16 cellular contexts compared by ENCODE assay signal in genomic region chr6:144500886-144501285, GRCh38.
DNase-seq lines count a peak whose midpoint lies in the region; ATAC-seq and TF ChIP-seq lines count a peak whose summit lies in the region.
"Had no signal": no experiment of that assay in that cellular context is flagged by ENCODE, and none has a peak within 500 bp of the region (broad histone marks: within the 10 kb centered on the region; RNA-seq: fewer than 3 reads in every experiment).

No MANE protein-coding gene starts in this region.

- H3K9me3 Mint-ChIP-seq in activated CD8-positive, alpha-beta memory T cell treated with anti-CD3 and anti-CD28 coated beads, Interleukin-2, amount 10 ng/mL, durations not matched to agents 7 days and 5 days (ENCODE audit: low read depth): peaks cover 16% of the 10 kb centered on the region
- H3K9me3 Mint-ChIP-seq in T-cell: peaks cover 11 to 17% (median 14%) of the 10 kb centered on the region in 3 donors

- peak; percentile 63 for ATAC-seq in activated CD8-positive, alpha-beta memory T cell treated with anti-CD3 and anti-CD28 coated beads, Interleukin-2, amount 10 ng/mL, durations not matched to agents 7 days and 5 days
- ATAC-seq in T-cell (replicated peaks in 1 of 4): no peak
- no peak for ATAC-seq in HG02938 (IDR thresholded peaks at IDR 0.05; ENCODE audit: unreplicated experiment)
- ATAC-seq: upper lobe of right lung had no signal

- peaks cover 75% of the 10 kb centered on the region for H3K36me3 Mint-ChIP-seq in activated CD8-positive, alpha-beta memory T cell treated with anti-CD3 and anti-CD28 coated beads, Interleukin-2, amount 10 ng/mL, durations not matched to agents 7 days and 5 days
- H3K36me3 Mint-ChIP-seq in T-cell: peaks cover 77% of the 10 kb centered on the region

- H3K27me3 Mint-ChIP-seq in activated CD8-positive, alpha-beta memory T cell treated with anti-CD3 and anti-CD28 coated beads, Interleukin-2, amount 10 ng/mL, durations not matched to agents 7 days and 5 days: no peaks in the 10 kb centered on the region
- no peaks in the 10 kb centered on the region for H3K27me3 Mint-ChIP-seq in T-cell

- H3K36me3 ChIP-seq in neutrophil: peaks cover 28% of the 10 kb centered on the region
- H3K36me3 ChIP-seq: colonic mucosa had no signal

- peaks cover 21% of the 10 kb centered on the region for H3K4me1 Mint-ChIP-seq in activated CD8-positive, alpha-beta memory T cell treated with anti-CD3 and anti-CD28 coated beads, Interleukin-2, amount 10 ng/mL, durations not matched to agents 7 days and 5 days
- H3K4me1 Mint-ChIP-seq in T-cell: peaks cover 31 to 43% (median 42%) of the 10 kb centered on the region in 3 donors
- H3K4me1 Mint-ChIP-seq: H9 had no signal

- H3K27me3 ChIP-seq in neutrophil: no peaks in the 10 kb centered on the region
- H3K27me3 ChIP-seq: adrenal gland, colonic mucosa, upper lobe of right lung had no signal

- POLR2A ChIA-PET in T-cell (lab: Charles Lee): interaction anchor here (0.5 to 0.6 kb wide), 3 partner anchors 11 to 41 kb away, joined by 3 read pairs; no protein-coding TSS in a partner anchor

- no peaks in the 10 kb centered on the region for H3K9me3 ChIP-seq in neutrophil
- H3K9me3 ChIP-seq: adrenal gland, colonic mucosa, upper lobe of right lung had no signal

- H3K27ac ChIP-seq in neutrophil: peak overlapping the region; percentile 7
- H3K27ac ChIP-seq: adrenal gland, colonic mucosa, upper lobe of right lung had no signal

- no peak overlapping the region for H3K4me3 ChIP-seq in neutrophil (ENCODE audit: low read depth in 1 of 2, low read length in 1 of 2)
- H3K4me3 ChIP-seq: adrenal gland, colonic mucosa, upper lobe of right lung had no signal

- CTCF ChIA-PET in activated CD8-positive, alpha-beta memory T cell treated with anti-CD3 and anti-CD28 coated beads, Interleukin-2, amount 10 ng/mL, durations not matched to agents 7 days and 5 days (lab: Charles Lee): interaction anchor here (1.3 kb wide), 1 partner anchor 24 kb away, joined by 3 read pairs; no protein-coding TSS in a partner anchor
- CTCF ChIA-PET in T-cell (lab: Charles Lee): interaction anchor here in 1 of 2 donors (0.8 kb wide), 1 partner anchor 185 kb away, joined by 3 read pairs; no protein-coding TSS in a partner anchor

- TF ChIP-seq CTCF in neutrophil (IDR thresholded peaks at IDR 0.05): no peak

- no peak for DNase-seq in activated CD8-positive, alpha-beta memory T cell treated with anti-CD3 and anti-CD28 coated beads, Interleukin-2, amount 10 ng/mL, durations not matched to agents 7 days and 5 days
- no peak for DNase-seq in activated CD8-positive, alpha-beta memory T cell treated with anti-CD3 and anti-CD28 coated beads for 24 hours
- no peak for DNase-seq in T-cell
- DNase-seq in dermis microvascular lymphatic vessel endothelial cell (ENCODE audit: low read depth in 2 of 2): peak; percentile 3 to 19
- no peak for DNase-seq in NCI-H2196 treated with DMSO at 0.1 percent for 48 hours (lab: John Stamatoyannopoulos, UW; ENCODE audit: unreplicated experiment)
- DNase-seq in DMS114 treated with DMSO at 0.1 percent for 48 hours (lab: John Stamatoyannopoulos, UW; ENCODE audit: unreplicated experiment): no peak
- DNase-seq: adrenal gland, colonic mucosa, erythroblast, H9, NCI-H2029, NCI-H526, OCI-M1, upper lobe of right lung had no signal

- peaks cover 11 to 17% of the 10 kb centered on the region in 2 experiments for H3K4me1 ChIP-seq in neutrophil (ENCODE audit: control insufficient read depth in 1 of 2, insufficient read depth in 1 of 2, low read depth in 1 of 2, low read length in 1 of 2)
- H3K4me1 ChIP-seq: adrenal gland, colonic mucosa, upper lobe of right lung had no signal

- H3K27ac Mint-ChIP-seq in activated CD8-positive, alpha-beta memory T cell treated with anti-CD3 and anti-CD28 coated beads, Interleukin-2, amount 10 ng/mL, durations not matched to agents 7 days and 5 days: peak overlapping the region; percentile 67
- H3K27ac Mint-ChIP-seq in T-cell: peak overlapping the region; percentile 36 to 76

- H3K4me3 Mint-ChIP-seq in activated CD8-positive, alpha-beta memory T cell treated with anti-CD3 and anti-CD28 coated beads, Interleukin-2, amount 10 ng/mL, durations not matched to agents 7 days and 5 days: no peak overlapping the region
- no peak overlapping the region for H3K4me3 Mint-ChIP-seq in T-cell
- H3K4me3 Mint-ChIP-seq: H9 had no signal

Comparison
In these comparisons a context has a peak if more than half of its experiments do, and no peak if none do; other contexts are left out.
1. DNase-seq: peak in dermis microvascular lymphatic vessel endothelial cell (2 of 2); none in activated CD8-positive, alpha-beta memory T cell treated with anti-CD3 and anti-CD28 coated beads, Interleukin-2, amount 10 ng/mL, durations not matched to agents 7 days and 5 days (single experiment), activated CD8-positive, alpha-beta memory T cell treated with anti-CD3 and anti-CD28 coated beads for 24 hours (single experiment), T-cell (0 of 34), NCI-H2196 treated with DMSO at 0.1 percent for 48 hours (single experiment) and DMS114 treated with DMSO at 0.1 percent for 48 hours (single experiment).